17 cellular contexts compared by ENCODE assay signal in the genomic region with DNA sequence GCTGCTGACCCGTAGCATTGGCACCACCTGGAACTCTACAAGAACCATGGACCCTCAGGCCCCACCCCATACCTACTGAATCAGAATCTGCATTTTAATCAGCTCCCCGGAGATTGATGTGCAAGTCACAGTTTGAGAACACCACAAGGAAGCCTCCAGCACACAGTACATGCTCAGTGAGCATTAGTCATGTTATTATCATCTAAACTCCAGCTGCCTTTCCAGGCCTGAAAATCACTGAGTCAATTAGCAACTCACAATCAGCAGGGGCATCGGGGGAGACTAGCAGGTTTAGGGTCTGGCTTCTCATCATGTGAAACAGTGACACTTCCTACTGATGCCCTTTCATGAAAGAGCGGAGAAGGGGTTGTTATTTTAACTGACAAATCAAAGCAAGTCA.
"Had no signal": no experiment of that assay in that cellular context is flagged by ENCODE, and none has a peak within 500 bp of the region (broad histone marks: within the 10 kb centered on the region; RNA-seq: fewer than 3 reads in every experiment).

No MANE protein-coding gene starts in this region.

- DNase-seq: activated CD4-positive, alpha-beta memory T cell treated with anti-CD3 and anti-CD28 coated beads for 36 hours; activated CD4-positive, alpha-beta T cell treated with anti-CD3 and anti-CD28 coated beads for 1 hour; activated CD8-positive, alpha-beta memory T cell treated with anti-CD3 and anti-CD28 coated beads, Interleukin-2, amount 50 U/mL, for 4 hours; activated naive CD4-positive, alpha-beta T cell; aorta; colonic mucosa; effector CD4-positive, alpha-beta T cell; hypothalamus; left colon; mucosa of descending colon; naive thymus-derived CD8-positive, alpha-beta T cell; psoas muscle; stimulated activated naive CD4-positive, alpha-beta T cell; substantia nigra; trophoblast cell had no signal

- H3K27me3 ChIP-seq: colonic mucosa had no signal

- H3K36me3 ChIP-seq: colonic mucosa had no signal

- H3K4me3 ChIP-seq: colonic mucosa, lung, mucosa of descending colon, psoas muscle had no signal

- H3K27ac ChIP-seq: colonic mucosa, psoas muscle had no signal

- H3K4me1 Mint-ChIP-seq: naive thymus-derived CD8-positive, alpha-beta T cell had no signal

- H3K27ac Mint-ChIP-seq: activated CD4-positive, alpha-beta memory T cell treated with anti-CD3 and anti-CD28 coated beads for 36 hours; naive thymus-derived CD8-positive, alpha-beta T cell had no signal

- ATAC-seq: left colon; mucosa of descending colon; naive thymus-derived CD8-positive, alpha-beta T cell; psoas muscle; sciatic nerve had no signal

- H3K36me3 Mint-ChIP-seq: activated CD4-positive, alpha-beta memory T cell treated with anti-CD3 and anti-CD28 coated beads for 36 hours; naive thymus-derived CD8-positive, alpha-beta T cell had no signal

- H3K9me3 ChIP-seq: colonic mucosa, mucosa of descending colon, psoas muscle had no signal

- H3K4me1 ChIP-seq: colonic mucosa, psoas muscle had no signal

- H3K4me3 Mint-ChIP-seq: activated CD4-positive, alpha-beta memory T cell treated with anti-CD3 and anti-CD28 coated beads for 36 hours; naive thymus-derived CD8-positive, alpha-beta T cell had no signal
